ENCODE assay signal across 8 cellular contexts in genomic region chr21:17612565-17613241, GRCh38. TPM values are rescaled to one million over a fixed set of nuclear protein-coding genes. Genes with fewer than 3 reads are reported as not detected.
DNase-seq lines count a peak whose midpoint lies in the region; ATAC-seq and TF ChIP-seq lines count a peak whose summit lies in the region.

Gene BTG3 (minus strand): TSS chr21:17612901. CDS start chr21:17609144, 3,757 bp downstream.

- H3K27ac Mint-ChIP-seq in activated T-helper 2 cell treated with anti-CD3 and anti-CD28 coated beads, Interferon-gamma antibody, Interleukin-2, Interleukin-4, amounts not matched to agents 10 μg/mL and 5 μg/mL and 100 μg/mL, durations not matched to agents 14 hours and 24 hours and 36 hours, result peak within 1 kb of the TSS; percentile 96
- peak within 1 kb of the TSS; percentile 98 for H3K27ac Mint-ChIP-seq in nephron progenitor cell
- H3K27ac Mint-ChIP-seq in stimulated activated naive CD8-positive, alpha-beta T cell treated with anti-CD3 and anti-CD28 coated beads, Interleukin-15, Interleukin-2, amounts not matched to agents 100 ng/mL and 50 ng/mL, for 24 hours, result peak within 1 kb of the TSS; percentile 92

- H3K27me3 ChIP-seq in HUES64 (ENCODE audit: insufficient read depth, low read length), result peaks cover 9% of the 10 kb centered on the region

- H3K4me3 Mint-ChIP-seq in activated T-helper 2 cell treated with anti-CD3 and anti-CD28 coated beads, Interferon-gamma antibody, Interleukin-2, Interleukin-4, amounts not matched to agents 10 μg/mL and 5 μg/mL and 100 μg/mL, durations not matched to agents 14 hours and 24 hours and 36 hours (ENCODE audit: low read depth), result peak within 1 kb of the TSS; percentile 92
- H3K4me3 Mint-ChIP-seq in nephron progenitor cell, result peak within 1 kb of the TSS; percentile 89
- H3K4me3 Mint-ChIP-seq in stimulated activated naive CD8-positive, alpha-beta T cell treated with anti-CD3 and anti-CD28 coated beads, Interleukin-15, Interleukin-2, amounts not matched to agents 100 ng/mL and 50 ng/mL, for 24 hours, result peak within 1 kb of the TSS; percentile 94

- intact Hi-C loops in activated T-helper 2 cell treated with anti-CD3 and anti-CD28 coated beads, Interferon-gamma antibody, Interleukin-2, Interleukin-4, amounts not matched to agents 10 μg/mL and 5 μg/mL and 100 μg/mL, durations not matched to agents 14 hours and 24 hours and 36 hours (cut with micrococcal nuclease), result loop anchor here (5.0 kb wide), 2 partner anchors 100 to 1880 kb away; partner anchors contain the start of gene CXADR

- H3K27ac ChIP-seq in HUES64 (ENCODE audit: low read depth, low read length) (peak within 1 kb of the TSS; percentile 44), RWPE1 (peak within 1 kb of the TSS; percentile 76)

- WGBS in HUES64, result under 1% methylated on average over 102 of the region's 102 CpGs

- CTCF ChIA-PET in RWPE1 (lab: Yijun Ruan, JAX), result no interaction called here

- H3K4me3 ChIP-seq in HUES64 (ENCODE audit: low read length), result peak within 1 kb of the TSS; percentile 91
- H3K4me3 ChIP-seq in fibroblast of the aortic adventitia (ENCODE audit: low read depth, low read length), result peak within 1 kb of the TSS; percentile 83

- H3K4me1 ChIP-seq in HUES64 (ENCODE audit: insufficient read depth, low read length), result peaks cover 12% of the 10 kb centered on the region; the same call in 1 of the 2 replicates

- H3K9ac ChIP-seq in HUES64 (ENCODE audit: low read depth, low read length), result peak within 1 kb of the TSS; percentile 86

- H3K27me3 Mint-ChIP-seq in activated T-helper 2 cell treated with anti-CD3 and anti-CD28 coated beads, Interferon-gamma antibody, Interleukin-2, Interleukin-4, amounts not matched to agents 10 μg/mL and 5 μg/mL and 100 μg/mL, durations not matched to agents 14 hours and 24 hours and 36 hours (ENCODE audit: low read depth), result no peaks in the 10 kb centered on the region
- peaks cover 5% of the 10 kb centered on the region for H3K27me3 Mint-ChIP-seq in nephron progenitor cell (ENCODE audit: low read depth, poor library complexity)
- H3K27me3 Mint-ChIP-seq in stimulated activated naive CD8-positive, alpha-beta T cell treated with anti-CD3 and anti-CD28 coated beads, Interleukin-15, Interleukin-2, amounts not matched to agents 100 ng/mL and 50 ng/mL, for 24 hours, result no peaks in the 10 kb centered on the region

- H3K36me3 ChIP-seq in HUES64 (ENCODE audit: insufficient read depth, low read length), result peaks cover 20% of the 10 kb centered on the region

- TF ChIP-seq CTCF in RWPE1 (conservative IDR thresholded peaks at IDR 0.05; ENCODE audit: low read depth) (no peak), fibroblast of the aortic adventitia (IDR thresholded peaks at IDR 0.05; ENCODE audit: insufficient read depth, low read length) (no peak), nephron progenitor cell (IDR thresholded peaks at IDR 0.05) (no peak)

- peaks cover 50% of the 10 kb centered on the region for H3K4me1 Mint-ChIP-seq in activated T-helper 2 cell treated with anti-CD3 and anti-CD28 coated beads, Interferon-gamma antibody, Interleukin-2, Interleukin-4, amounts not matched to agents 10 μg/mL and 5 μg/mL and 100 μg/mL, durations not matched to agents 14 hours and 24 hours and 36 hours (ENCODE audit: low read depth)
- H3K4me1 Mint-ChIP-seq in nephron progenitor cell, result peaks cover 25% of the 10 kb centered on the region
- peaks cover 39% of the 10 kb centered on the region for H3K4me1 Mint-ChIP-seq in stimulated activated naive CD8-positive, alpha-beta T cell treated with anti-CD3 and anti-CD28 coated beads, Interleukin-15, Interleukin-2, amounts not matched to agents 100 ng/mL and 50 ng/mL, for 24 hours (ENCODE audit: low read depth)

- peak; percentile 69 for ATAC-seq in GM21447 (IDR thresholded peaks at IDR 0.05; ENCODE audit: unreplicated experiment)

- no peaks in the 10 kb centered on the region; the same call in 1 of the 2 replicates for H3K9me3 ChIP-seq in HUES64 (ENCODE audit: insufficient read depth, low read depth, low read length)

- DNase-seq in DMS153 treated with DMSO at 0.1 percent for 48 hours (lab: John Stamatoyannopoulos, UW; ENCODE audit: unreplicated experiment) (peak; percentile 64), RWPE1 (ENCODE audit: low spot score) (peak; percentile 67), fibroblast of the aortic adventitia (ENCODE audit: low read depth) (peak; percentile 71), nephron progenitor cell (peak; percentile 83)
- peak; percentile 79 for DNase-seq in activated T-helper 2 cell treated with anti-CD3 and anti-CD28 coated beads, Interferon-gamma antibody, Interleukin-2, Interleukin-4, amounts not matched to agents 10 μg/mL and 5 μg/mL and 100 μg/mL, durations not matched to agents 14 hours and 24 hours and 36 hours (ENCODE audit: low spot score)

- POLR2A ChIA-PET in RWPE1 (lab: Yijun Ruan, JAX; ENCODE audit: low non-redundant PET), result no interaction called here

- peaks cover 41% of the 10 kb centered on the region for H3K36me3 Mint-ChIP-seq in activated T-helper 2 cell treated with anti-CD3 and anti-CD28 coated beads, Interferon-gamma antibody, Interleukin-2, Interleukin-4, amounts not matched to agents 10 μg/mL and 5 μg/mL and 100 μg/mL, durations not matched to agents 14 hours and 24 hours and 36 hours (ENCODE audit: low read depth)
- peaks cover 29% of the 10 kb centered on the region for H3K36me3 Mint-ChIP-seq in nephron progenitor cell (ENCODE audit: low read depth)
- H3K36me3 Mint-ChIP-seq in stimulated activated naive CD8-positive, alpha-beta T cell treated with anti-CD3 and anti-CD28 coated beads, Interleukin-15, Interleukin-2, amounts not matched to agents 100 ng/mL and 50 ng/mL, for 24 hours (ENCODE audit: low read depth), result peaks cover 39% of the 10 kb centered on the region

- no peaks in the 10 kb centered on the region for H3K9me3 Mint-ChIP-seq in activated T-helper 2 cell treated with anti-CD3 and anti-CD28 coated beads, Interferon-gamma antibody, Interleukin-2, Interleukin-4, amounts not matched to agents 10 μg/mL and 5 μg/mL and 100 μg/mL, durations not matched to agents 14 hours and 24 hours and 36 hours
- no peaks in the 10 kb centered on the region for H3K9me3 Mint-ChIP-seq in nephron progenitor cell
- no peaks in the 10 kb centered on the region for H3K9me3 Mint-ChIP-seq in stimulated activated naive CD8-positive, alpha-beta T cell treated with anti-CD3 and anti-CD28 coated beads, Interleukin-15, Interleukin-2, amounts not matched to agents 100 ng/mL and 50 ng/mL, for 24 hours

RNA-seq across cellular contexts. Expression of gene BTG3, which starts in this region (rescaled TPM):
- polyA plus RNA-seq in HUES64 (2013, experiment 1 of 2), result 19.0 TPM
- 29.1 TPM for polyA plus RNA-seq in HUES64 (2013, experiment 2 of 2)
- 58.3 and 58.9 TPM in 2 replicates for total RNA-seq in activated T-helper 2 cell treated with anti-CD3 and anti-CD28 coated beads, Interferon-gamma antibody, Interleukin-2, Interleukin-4, amounts not matched to agents 10 μg/mL and 5 μg/mL and 100 μg/mL, durations not matched to agents 14 hours and 24 hours and 36 hours
- 43.7 and 122 TPM in 2 replicates for total RNA-seq in fibroblast of the aortic adventitia (ENCODE audit: low replicate concordance)

Comparison
In these comparisons a context has a peak if more than half of its experiments do, and no peak if none do; other contexts are left out.
1. Peak in every context shown above with its lines: DNase-seq, ATAC-seq, H3K4me3 ChIP-seq and H3K27ac ChIP-seq.